ENCODE assay signal across 21 cellular contexts in genomic region chr17:80941171-80941570, GRCh38. TPM values are rescaled to one million over a fixed set of nuclear protein-coding genes. Genes with fewer than 3 reads are reported as not detected.
DNase-seq lines count a peak whose midpoint lies in the region; ATAC-seq and TF ChIP-seq lines count a peak whose summit lies in the region.
"Had no signal": no experiment of that assay in that cellular context is flagged by ENCODE, and none has a peak within 500 bp of the region (broad histone marks: within the 10 kb centered on the region; RNA-seq: fewer than 3 reads in every experiment).

No MANE protein-coding gene starts in this region.

- WGBS in sigmoid colon, 2 donors: 92% methylated on average over 12 of the region's 12 CpGs

- TF ChIP-seq POLR2A in sigmoid colon (IDR thresholded peaks at IDR 0.05): no peak

- no peak for TF ChIP-seq EP300 in sigmoid colon (IDR thresholded peaks at IDR 0.05)

- ATAC-seq in left ventricle myocardium superior (no peak), GM21515 (IDR thresholded peaks at IDR 0.05; ENCODE audit: unreplicated experiment) (no peak)
- ATAC-seq: activated T-helper 17 cell treated with anti-CD3 and anti-CD28 coated beads, Interleukin-2, amount 50 U/mL, for 72 hours; natural killer cell; stimulated activated naive CD8-positive, alpha-beta T cell treated with anti-CD3 and anti-CD28 coated beads, Interleukin-15, Interleukin-2, amounts not matched to agents 100 U/mL and 50 U/mL, for 24 hours; T-helper 17 cell had no signal

- no peaks in the 10 kb centered on the region for H3K27me3 ChIP-seq in sigmoid colon
- H3K27me3 ChIP-seq: SJSA1, transverse colon had no signal

- no peak for TF ChIP-seq CTCF in sigmoid colon (IDR thresholded peaks at IDR 0.05)

- H3K4me3 ChIP-seq in sigmoid colon: no peak overlapping the region
- H3K4me3 ChIP-seq: SJSA1, skin epidermis, transverse colon had no signal

- intact Hi-C loops in left ventricle myocardium superior (cut with micrococcal nuclease) (no loop called here), cardiac septum (cut with DNase I) (no loop called here), sigmoid colon (cut with DNase I) (loop anchor here (5.0 kb wide), 1 partner anchor 169 kb away; no protein-coding TSS in a partner anchor)

- peaks cover 0 to 48% (median 39%) of the 10 kb centered on the region in 4 donors for H3K4me1 ChIP-seq in sigmoid colon
- H3K4me1 ChIP-seq: SJSA1 had no signal

- H3K9me3 ChIP-seq in sigmoid colon: no peaks in the 10 kb centered on the region
- H3K9me3 ChIP-seq: SJSA1, transverse colon had no signal

- H3K27ac ChIP-seq in sigmoid colon: peak overlapping the region; percentile 88 to 94 (median 90)
- H3K27ac ChIP-seq: SJSA1 had no signal

- DNase-seq in left ventricle myocardium superior (peak; percentile 23), cardiac septum (ENCODE audit: low spot score) (no peak), iPS-NIHi11 (ENCODE audit: low spot score) (peak; percentile 23), sigmoid colon (peak; percentile 55), LoVo (ENCODE audit: low spot score) (no peak), NCI-H2107 (lab: John Stamatoyannopoulos, UW) (no peak)
- no peak for DNase-seq in central memory CD4-positive, alpha-beta T cell
- DNase-seq: activated CD8-positive, alpha-beta memory T cell treated with anti-CD3 and anti-CD28 coated beads, Interleukin-2, amount 50 U/mL, for 4 hours; kidney glomerular epithelial cell; natural killer cell; NCI-H1048; NCI-H187; NCI-H2227 treated with DMSO at 0.1 percent for 48 hours; NCI-H774; stimulated activated naive CD8-positive, alpha-beta T cell treated with anti-CD3 and anti-CD28 coated beads, Interleukin-15, Interleukin-2, amounts not matched to agents 100 U/mL and 50 U/mL, for 24 hours; transverse colon had no signal

- peaks cover under 1 to 10% (median 7%) of the 10 kb centered on the region in 4 donors for H3K36me3 ChIP-seq in sigmoid colon

RNA-seq across cellular contexts. Expression of gene CHMP6, which starts 50.5 kb away (rescaled TPM):
- total RNA-seq in left ventricle myocardium superior (19.5 TPM), cardiac septum (21.7 TPM), sigmoid colon (10 to 100 TPM; 15.7 to 28.2 (median 22.2) TPM)
- 10 to 100 TPM; 36.3 to 40.4 (median 37.2) TPM for polyA plus RNA-seq in sigmoid colon

Comparison
In these comparisons a context has a peak if more than half of its experiments do, and no peak if none do; other contexts are left out.
1. DNase-seq: peak in left ventricle myocardium superior (single experiment), iPS-NIHi11 (single experiment) and sigmoid colon (single experiment); none in cardiac septum (single experiment), central memory CD4-positive, alpha-beta T cell (single experiment), LoVo (single experiment) and NCI-H2107 (single experiment).